ENCODE assay signal across 23 cellular contexts in the genomic region with DNA sequence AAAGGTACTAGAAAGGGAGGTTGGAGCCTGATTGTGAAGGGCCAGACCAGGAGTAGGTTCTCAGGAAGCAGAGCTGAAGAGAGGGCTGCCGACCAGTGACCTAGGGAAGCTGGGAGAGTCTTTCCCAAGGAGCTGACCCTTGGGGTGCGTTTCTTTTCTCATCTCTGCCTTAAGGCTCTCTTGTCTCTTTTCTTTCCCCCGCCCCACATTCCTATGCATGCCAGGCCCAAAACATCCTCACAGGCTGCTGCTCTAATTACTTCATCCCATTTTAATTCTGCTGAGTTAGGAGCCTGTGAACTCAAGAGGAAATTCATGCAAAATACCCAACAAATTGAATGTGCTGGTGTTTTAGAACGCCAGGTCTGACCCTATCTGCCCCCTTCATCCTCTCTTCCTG.
"Had no signal": no experiment of that assay in that cellular context is flagged by ENCODE, and none has a peak within 500 bp of the region (broad histone marks: within the 10 kb centered on the region; RNA-seq: fewer than 3 reads in every experiment).

No MANE protein-coding gene starts in this region.

- H3K9me3 ChIP-seq: heart right ventricle, left ventricle myocardium inferior, lower lobe of right lung, thyroid gland, upper lobe of left lung, uterus had no signal

- H3K4me1 ChIP-seq: heart right ventricle, left ventricle myocardium inferior, lower lobe of right lung, thyroid gland, upper lobe of left lung, uterus had no signal

- DNase-seq: cortex of kidney; dorsolateral prefrontal cortex; effector CD8-positive, alpha-beta T cell; heart right ventricle; hypothalamus; immature natural killer cell; kidney; left cardiac atrium; left ventricle myocardium inferior; lower lobe of right lung; midbrain; naive B cell; right cardiac atrium; stimulated activated CD4-positive, alpha-beta T cell treated with anti-CD3 and anti-CD28 coated beads, Interleukin-2, amount 100 ng/mL, for 48 hours; stimulated activated naive CD4-positive, alpha-beta T cell treated with Interleukin-2 at 50 U/mL for 16 hours; thyroid gland; upper lobe of left lung; uterus had no signal

- H3K27ac Mint-ChIP-seq: immature natural killer cell, memory B cell, naive B cell had no signal

- H3K4me3 ChIP-seq: dorsolateral prefrontal cortex, heart right ventricle, left ventricle myocardium inferior, lower lobe of right lung, smooth muscle cell, thyroid gland, upper lobe of left lung, uterus had no signal

- H3K27me3 ChIP-seq: dorsolateral prefrontal cortex, heart right ventricle, thyroid gland, upper lobe of left lung, uterus had no signal

- H3K9me3 Mint-ChIP-seq: immature natural killer cell, naive B cell, nephron had no signal

- H3K4me1 Mint-ChIP-seq: immature natural killer cell had no signal

- H3K36me3 ChIP-seq: heart right ventricle, left ventricle myocardium inferior, lower lobe of right lung, thyroid gland, upper lobe of left lung, uterus had no signal

- H3K27ac ChIP-seq: dorsolateral prefrontal cortex, heart right ventricle, left ventricle myocardium inferior, lower lobe of right lung, thyroid gland, upper lobe of left lung had no signal

- ATAC-seq: esophagus mucosa, heart right ventricle, left cardiac atrium, lower lobe of right lung, right cardiac atrium had no signal

- H3K36me3 Mint-ChIP-seq: memory B cell, naive B cell had no signal

- H3K4me2 ChIP-seq: smooth muscle cell had no signal

- H3K4me3 Mint-ChIP-seq: immature natural killer cell, memory B cell, naive B cell, nephron had no signal

- FAIRE-seq: frontal cortex, kidney had no signal
